ENCODE assay signal across 9 cellular contexts in the genomic region with DNA sequence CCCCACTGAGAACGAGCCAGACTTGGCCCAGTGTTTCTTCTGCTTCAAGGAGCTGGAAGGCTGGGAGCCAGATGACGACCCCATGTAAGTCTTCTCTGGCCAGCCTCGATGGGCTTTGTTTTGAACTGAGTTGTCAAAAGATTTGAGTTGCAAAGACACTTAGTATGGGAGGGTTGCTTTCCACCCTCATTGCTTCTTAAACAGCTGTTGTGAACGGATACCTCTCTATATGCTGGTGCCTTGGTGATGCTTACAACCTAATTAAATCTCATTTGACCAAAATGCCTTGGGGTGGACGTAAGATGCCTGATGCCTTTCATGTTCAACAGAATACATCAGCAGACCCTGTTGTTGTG. TPM values are rescaled to one million over a fixed set of nuclear protein-coding genes. Genes with fewer than 3 reads are reported as not detected.
DNase-seq lines count a peak whose midpoint lies in the region; ATAC-seq and TF ChIP-seq lines count a peak whose summit lies in the region.
"Had no signal": no experiment of that assay in that cellular context is flagged by ENCODE, and none has a peak within 500 bp of the region (broad histone marks: within the 10 kb centered on the region; RNA-seq: fewer than 3 reads in every experiment).

No MANE protein-coding gene starts in this region.

- DNase-seq in GM12865 (ENCODE audit: low read depth) (no peak), erythroblast (lab: John Stamatoyannopoulos, UW) (peak; percentile 69 to 73), progenitor cell of endocrine pancreas (ENCODE audit: low spot score, unreplicated experiment) (no peak), H4 (ENCODE audit: low spot score) (no peak), omental fat pad (ENCODE audit: low spot score) (no peak)
- no peak for DNase-seq in effector CD4-positive, alpha-beta T cell

- ATAC-seq in HG02642 (IDR thresholded peaks at IDR 0.05; ENCODE audit: poor library complexity, unreplicated experiment): no peak
- no peak for ATAC-seq in omental fat pad (ENCODE audit: low FRiP score)

- peak overlapping the region; percentile 64 for H3K4me3 ChIP-seq in GM12865 (ENCODE audit: low read depth, low read length)

- no peak for TF ChIP-seq CTCF in GM12865 (IDR thresholded peaks at IDR 0.05; ENCODE audit: insufficient read depth, low read depth, low read length, missing control alignments)
- no peak for TF ChIP-seq CTCF in progenitor cell of endocrine pancreas (IDR thresholded peaks at IDR 0.05; ENCODE audit: unreplicated experiment)
- TF ChIP-seq CTCF in omental fat pad (IDR thresholded peaks at IDR 0.05): no peak

- no peak for TF ChIP-seq POLR2A in erythroblast (IDR thresholded peaks at IDR 0.05; ENCODE audit: low read length)

- H3K27ac Mint-ChIP-seq in progenitor cell of endocrine pancreas: peak overlapping the region; percentile 73

- peaks cover 8% of the 10 kb centered on the region for H3K4me1 Mint-ChIP-seq in progenitor cell of endocrine pancreas (ENCODE audit: low read depth)

- H3K27me3 Mint-ChIP-seq in progenitor cell of endocrine pancreas: no peaks in the 10 kb centered on the region

- no peaks in the 10 kb centered on the region for H3K36me3 Mint-ChIP-seq in progenitor cell of endocrine pancreas (ENCODE audit: insufficient read depth)

- no peaks in the 10 kb centered on the region for H3K9me3 Mint-ChIP-seq in progenitor cell of endocrine pancreas (ENCODE audit: low read depth)

- peak overlapping the region; percentile 88 for H3K4me3 Mint-ChIP-seq in progenitor cell of endocrine pancreas (ENCODE audit: low read depth)

TF ChIP-seq in PFSK-1, 5 proteins besides CTCF, POLR2A, EP300 and RAD21:
- no peak for TF ChIP-seq TAF1 (IDR thresholded peaks at IDR 0.05; ENCODE audit: borderline replicate concordance, insufficient read depth, low read length)
- no peak for TF ChIP-seq REST (IDR thresholded peaks at IDR 0.05; ENCODE audit: insufficient read depth in 1 of 2, low read depth in 2 of 2, low read length in 2 of 2)
- peak; percentile 52; the same call in 1 of the 2 replicates for TF ChIP-seq SIN3A (IDR thresholded peaks at IDR 0.05; ENCODE audit: borderline replicate concordance, insufficient read depth, low read length)
- TF ChIP-seq POLR2AphosphoS5 (IDR thresholded peaks at IDR 0.05; ENCODE audit: low read depth, low read length): no peak

RNA-seq across cellular contexts. Expression of gene BIRC5, which starts 0.6 kb away (rescaled TPM):
- 45.1 TPM for polyA plus RNA-seq in PFSK-1 (2012; ENCODE audit: insufficient read length, low read depth)
- 28.9 and 30.0 TPM in 2 replicates for total RNA-seq in progenitor cell of endocrine pancreas
- total RNA-seq in H4 (2014; rRNA removed; shearing (Covaris generic)): 154 and 157 TPM in 2 replicates
- 1 to 10 TPM in 2 of 4 donors, under 1 TPM in 1, not detected in 1; 0.84 to 2.6 (median 1.3) TPM for total RNA-seq in omental fat pad

RNA-seq across cellular contexts. Expression of gene TMEM235, which starts 16.7 kb away (rescaled TPM):
- polyA plus RNA-seq in PFSK-1 (2012; ENCODE audit: insufficient read length, low read depth): not detected
- total RNA-seq in progenitor cell of endocrine pancreas (not detected in 2 replicates), omental fat pad (not detected)
- not detected in 2 replicates for total RNA-seq in H4 (2014; rRNA removed; shearing (Covaris generic))
- total RNA-seq: Right ventricle myocardium superior had no signal

RNA-seq across cellular contexts. Expression of gene AFMID, which starts 27.5 kb away (rescaled TPM):
- polyA plus RNA-seq in PFSK-1 (2012; ENCODE audit: insufficient read length, low read depth): 29.8 TPM
- total RNA-seq in progenitor cell of endocrine pancreas: 26.5 and 27.9 TPM in 2 replicates
- 24.5 and 33.1 TPM in 2 replicates for total RNA-seq in H4 (2014; rRNA removed; shearing (Covaris generic))
- total RNA-seq in omental fat pad: 10 to 100 TPM; 21.7 to 29.0 (median 26.0) TPM

RNA-seq across cellular contexts. Expression of gene TK1, which starts 27.8 kb away (rescaled TPM):
- 74.2 TPM for polyA plus RNA-seq in PFSK-1 (2012; ENCODE audit: insufficient read length, low read depth)
- total RNA-seq in progenitor cell of endocrine pancreas (27.9 and 29.1 TPM in 2 replicates), omental fat pad (10 to 100 TPM in 1 of 4 donors, 1 to 10 TPM in 3; 1.4 to 10.6 (median 3.1) TPM)
- total RNA-seq in H4 (2014; rRNA removed; shearing (Covaris generic)): 188 and 253 TPM in 2 replicates

RNA-seq across cellular contexts. Expression of gene SYNGR2, which starts 46.3 kb away (rescaled TPM):
- polyA plus RNA-seq in PFSK-1 (2012; ENCODE audit: insufficient read length, low read depth): 88.3 TPM
- total RNA-seq in progenitor cell of endocrine pancreas: 50.5 and 51.5 TPM in 2 replicates
- total RNA-seq in H4 (2014; rRNA removed; shearing (Covaris generic)): 24.6 and 30.1 TPM in 2 replicates
- 10 to 100 TPM; 24.3 to 80.6 (median 52.4) TPM for total RNA-seq in omental fat pad

Comparison
In these comparisons a context has a peak if more than half of its experiments do, and no peak if none do; other contexts are left out.
1. DNase-seq: peak in erythroblast (2 of 2); none in GM12865 (single experiment), progenitor cell of endocrine pancreas (single experiment), effector CD4-positive, alpha-beta T cell (single experiment), H4 (single experiment) and omental fat pad (single experiment).